8 cellular contexts compared by ENCODE assay signal in the genomic region with DNA sequence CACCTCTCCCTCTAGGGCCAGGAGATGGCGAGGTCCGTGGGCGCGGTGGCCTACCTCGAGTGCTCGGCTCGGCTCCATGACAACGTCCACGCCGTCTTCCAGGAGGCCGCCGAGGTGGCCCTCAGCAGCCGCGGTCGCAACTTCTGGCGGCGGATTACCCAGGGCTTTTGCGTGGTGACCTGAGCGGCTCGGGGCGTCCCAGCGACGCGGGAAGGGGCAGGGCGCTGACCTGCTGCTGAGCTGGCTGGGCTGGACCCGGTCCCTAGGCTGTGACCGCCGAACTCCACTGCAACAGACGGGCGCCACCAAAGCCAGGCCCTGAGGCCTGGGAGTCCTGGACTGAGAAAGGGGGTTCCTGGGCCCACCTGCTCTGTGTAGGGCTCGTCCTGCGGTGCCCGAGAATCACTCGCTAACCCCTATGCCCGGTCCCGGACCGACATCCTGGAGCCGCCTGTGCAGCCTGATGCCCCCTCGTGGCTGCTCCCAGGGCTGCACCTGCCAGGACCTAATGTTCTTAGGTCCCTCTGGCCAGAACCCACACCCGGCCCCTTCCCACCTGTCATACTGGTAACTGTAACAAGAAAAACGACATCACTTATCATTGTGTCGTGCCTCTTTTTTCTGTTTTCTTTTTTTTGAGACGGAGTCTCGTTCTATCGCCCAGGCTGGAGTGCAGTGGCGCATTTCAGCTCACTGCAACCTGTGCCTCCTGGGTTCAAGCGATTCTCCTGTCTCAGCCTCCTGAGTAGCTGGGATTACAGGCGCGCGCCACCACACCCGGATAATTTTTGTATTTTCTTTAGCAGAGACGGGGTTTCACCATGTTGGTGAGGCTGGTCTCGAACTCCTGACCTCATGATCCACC. TPM values are rescaled to one million over a fixed set of nuclear protein-coding genes. Genes with fewer than 3 reads are reported as not detected.
DNase-seq lines count a peak whose midpoint lies in the region; ATAC-seq and TF ChIP-seq lines count a peak whose summit lies in the region.

No MANE protein-coding gene starts in this region.

- H3K27ac Mint-ChIP-seq in activated naive CD8-positive, alpha-beta T cell treated with anti-CD3 and anti-CD28 coated beads, Interleukin-2, amount 10 ng/mL, durations not matched to agents 7 days and 5 days, result no peak overlapping the region

- CTCF ChIA-PET in HEK293T (lab: Yijun Ruan, JAX), result interaction anchor here (1.4 kb wide), 1 partner anchor 13 kb away, joined by 4 read pairs; no protein-coding TSS in a partner anchor

- POLR2A ChIA-PET in HEK293T (lab: Yijun Ruan, JAX), result interaction anchor here (1.3 kb wide), 1 partner anchor 168 kb away, joined by 3 read pairs; no protein-coding TSS in a partner anchor
- POLR2A ChIA-PET in activated naive CD8-positive, alpha-beta T cell treated with anti-CD3 and anti-CD28 coated beads, Interleukin-2, amount 10 ng/mL, durations not matched to agents 7 days and 5 days (lab: Charles Lee), result interaction anchor here (1.3 kb wide), 1 partner anchor 18 kb away, joined by 4 read pairs; no protein-coding TSS in a partner anchor

- intact Hi-C loops in left cardiac atrium (cut with DNase I), result no loop called here

- peak overlapping the region; percentile 55 for H3K4me3 Mint-ChIP-seq in activated naive CD8-positive, alpha-beta T cell treated with anti-CD3 and anti-CD28 coated beads, Interleukin-2, amount 10 ng/mL, durations not matched to agents 7 days and 5 days

- H3K27me3 Mint-ChIP-seq in activated naive CD8-positive, alpha-beta T cell treated with anti-CD3 and anti-CD28 coated beads, Interleukin-2, amount 10 ng/mL, durations not matched to agents 7 days and 5 days, result peaks cover 8% of the 10 kb centered on the region

- DNase-seq in AG10803 (ENCODE audit: low read depth) (peak; percentile 56), HEK293T (ENCODE audit: extremely low spot score) (peak; percentile 92), SKM-1 treated with dmso at 0.1 percent for 144 hours (lab: John Stamatoyannopoulos, UW; ENCODE audit: unreplicated experiment) (peak; percentile 56), left cardiac atrium (peak; percentile 82), retina (peak; percentile 91), SW 1271 (lab: John Stamatoyannopoulos, UW) (no peak)
- peak; percentile 85 for DNase-seq in activated naive CD8-positive, alpha-beta T cell treated with anti-CD3 and anti-CD28 coated beads, Interleukin-2, amount 10 ng/mL, durations not matched to agents 7 days and 5 days

- no peaks in the 10 kb centered on the region for H3K9me3 Mint-ChIP-seq in activated naive CD8-positive, alpha-beta T cell treated with anti-CD3 and anti-CD28 coated beads, Interleukin-2, amount 10 ng/mL, durations not matched to agents 7 days and 5 days

- ATAC-seq in activated naive CD8-positive, alpha-beta T cell treated with anti-CD3 and anti-CD28 coated beads, Interleukin-2, amount 10 ng/mL, durations not matched to agents 7 days and 5 days (ENCODE audit: low read depth), result peak; percentile 92
- ATAC-seq in left cardiac atrium (peak; percentile 78 to 87), GM18867 (IDR thresholded peaks at IDR 0.05; ENCODE audit: unreplicated experiment) (no peak)

- peaks cover 4% of the 10 kb centered on the region for H3K4me1 Mint-ChIP-seq in activated naive CD8-positive, alpha-beta T cell treated with anti-CD3 and anti-CD28 coated beads, Interleukin-2, amount 10 ng/mL, durations not matched to agents 7 days and 5 days

- no peaks in the 10 kb centered on the region for H3K36me3 Mint-ChIP-seq in activated naive CD8-positive, alpha-beta T cell treated with anti-CD3 and anti-CD28 coated beads, Interleukin-2, amount 10 ng/mL, durations not matched to agents 7 days and 5 days

- peak; percentile 73 for TF ChIP-seq CTCF in AG10803 (conservative IDR thresholded peaks at IDR 0.05; ENCODE audit: low read length)

- H3K4me3 ChIP-seq in AG10803 (ENCODE audit: low read length), result no peak overlapping the region

TF ChIP-seq in HEK293T, 16 proteins besides CTCF, POLR2A, EP300 and RAD21:
- TF ChIP-seq LEF1 (IDR thresholded peaks at IDR 0.05; ENCODE audit: borderline replicate concordance), result no peak
- no peak for TF ChIP-seq SUZ12 (IDR thresholded peaks at IDR 0.05)
- no peak for TF ChIP-seq CTBP1 (IDR thresholded peaks at IDR 0.05; ENCODE audit: borderline replicate concordance)
- TF ChIP-seq ZNF384 (IDR thresholded peaks at IDR 0.05), result no peak
- no peak for TF ChIP-seq HDGF (IDR thresholded peaks at IDR 0.05; ENCODE audit: borderline replicate concordance)
- TF ChIP-seq SP1 (IDR thresholded peaks at IDR 0.05), result no peak
- no peak for TF ChIP-seq ARNT (IDR thresholded peaks at IDR 0.05)
- no peak for TF ChIP-seq L3MBTL2 (conservative IDR thresholded peaks at IDR 0.05)
- TF ChIP-seq TARDBP (IDR thresholded peaks at IDR 0.05), result no peak
- no peak for TF ChIP-seq FOXK2 (IDR thresholded peaks at IDR 0.05)
- TF ChIP-seq NFRKB (IDR thresholded peaks at IDR 0.05), result no peak
- no peak for TF ChIP-seq BHLHE40 (IDR thresholded peaks at IDR 0.05; ENCODE audit: borderline replicate concordance)
- TF ChIP-seq FOXA1 (IDR thresholded peaks at IDR 0.05), result no peak
- TF ChIP-seq ELF4 (IDR thresholded peaks at IDR 0.05), result no peak
- TF ChIP-seq, protein P1, sequence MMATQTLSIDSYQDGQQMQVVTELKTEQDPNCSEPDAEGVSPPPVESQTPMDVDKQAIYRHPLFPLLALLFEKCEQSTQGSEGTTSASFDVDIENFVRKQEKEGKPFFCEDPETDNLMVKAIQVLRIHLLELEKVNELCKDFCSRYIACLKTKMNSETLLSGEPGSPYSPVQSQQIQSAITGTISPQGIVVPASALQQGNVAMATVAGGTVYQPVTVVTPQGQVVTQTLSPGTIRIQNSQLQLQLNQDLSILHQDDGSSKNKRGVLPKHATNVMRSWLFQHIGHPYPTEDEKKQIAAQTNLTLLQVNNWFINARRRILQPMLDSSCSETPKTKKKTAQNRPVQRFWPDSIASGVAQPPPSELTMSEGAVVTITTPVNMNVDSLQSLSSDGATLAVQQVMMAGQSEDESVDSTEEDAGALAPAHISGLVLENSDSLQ (IDR thresholded peaks at IDR 0.05), result no peak
- TF ChIP-seq FOXM1 (IDR thresholded peaks at IDR 0.05; ENCODE audit: borderline replicate concordance), result no peak
TF ChIP-seq in HEK293T: peak in this region for 0.

RNA-seq across cellular contexts. Expression of a gene that starts 15.0 kb away (rescaled TPM):
- under 1 TPM; 0.39 to 0.54 TPM for total RNA-seq in activated naive CD8-positive, alpha-beta T cell treated with anti-CD3 and anti-CD28 coated beads, Interleukin-2, amount 10 ng/mL, durations not matched to agents 7 days and 5 days
- 10 to 100 TPM; 33.6 to 42.8 TPM for total RNA-seq in left cardiac atrium

RNA-seq across cellular contexts. Expression of a gene that starts 47.4 kb away (rescaled TPM):
- 100 to 1,000 TPM; 128 to 134 TPM for total RNA-seq in activated naive CD8-positive, alpha-beta T cell treated with anti-CD3 and anti-CD28 coated beads, Interleukin-2, amount 10 ng/mL, durations not matched to agents 7 days and 5 days
- total RNA-seq in left cardiac atrium, result 10 to 100 TPM; 38.2 to 46.7 TPM

RNA-seq across cellular contexts. Expression of a gene that starts 48.7 kb away (rescaled TPM):
- not detected for total RNA-seq in activated naive CD8-positive, alpha-beta T cell treated with anti-CD3 and anti-CD28 coated beads, Interleukin-2, amount 10 ng/mL, durations not matched to agents 7 days and 5 days
- 1 to 10 TPM in 1 of 2 donors, under 1 TPM in 1; 0.18 to 1.8 TPM for total RNA-seq in left cardiac atrium

Comparison
In these comparisons a context has a peak if more than half of its experiments do, and no peak if none do; other contexts are left out.
1. DNase-seq: peak in AG10803 (single experiment), HEK293T (single experiment), SKM-1 treated with dmso at 0.1 percent for 144 hours (single experiment), activated naive CD8-positive, alpha-beta T cell treated with anti-CD3 and anti-CD28 coated beads, Interleukin-2, amount 10 ng/mL, durations not matched to agents 7 days and 5 days (single experiment), left cardiac atrium (single experiment) and retina (single experiment); none in SW 1271 (0 of 2).
2. RNA of a gene that starts 15.0 kb away (total RNA-seq): 33.6 to 42.8 TPM in left cardiac atrium; 0.39 to 0.54 TPM in activated naive CD8-positive, alpha-beta T cell treated with anti-CD3 and anti-CD28 coated beads, Interleukin-2, amount 10 ng/mL, durations not matched to agents 7 days and 5 days; every median in the first group is over 10 times any median in the second.